ENCODE assay signal across 18 cellular contexts in the genomic region with DNA sequence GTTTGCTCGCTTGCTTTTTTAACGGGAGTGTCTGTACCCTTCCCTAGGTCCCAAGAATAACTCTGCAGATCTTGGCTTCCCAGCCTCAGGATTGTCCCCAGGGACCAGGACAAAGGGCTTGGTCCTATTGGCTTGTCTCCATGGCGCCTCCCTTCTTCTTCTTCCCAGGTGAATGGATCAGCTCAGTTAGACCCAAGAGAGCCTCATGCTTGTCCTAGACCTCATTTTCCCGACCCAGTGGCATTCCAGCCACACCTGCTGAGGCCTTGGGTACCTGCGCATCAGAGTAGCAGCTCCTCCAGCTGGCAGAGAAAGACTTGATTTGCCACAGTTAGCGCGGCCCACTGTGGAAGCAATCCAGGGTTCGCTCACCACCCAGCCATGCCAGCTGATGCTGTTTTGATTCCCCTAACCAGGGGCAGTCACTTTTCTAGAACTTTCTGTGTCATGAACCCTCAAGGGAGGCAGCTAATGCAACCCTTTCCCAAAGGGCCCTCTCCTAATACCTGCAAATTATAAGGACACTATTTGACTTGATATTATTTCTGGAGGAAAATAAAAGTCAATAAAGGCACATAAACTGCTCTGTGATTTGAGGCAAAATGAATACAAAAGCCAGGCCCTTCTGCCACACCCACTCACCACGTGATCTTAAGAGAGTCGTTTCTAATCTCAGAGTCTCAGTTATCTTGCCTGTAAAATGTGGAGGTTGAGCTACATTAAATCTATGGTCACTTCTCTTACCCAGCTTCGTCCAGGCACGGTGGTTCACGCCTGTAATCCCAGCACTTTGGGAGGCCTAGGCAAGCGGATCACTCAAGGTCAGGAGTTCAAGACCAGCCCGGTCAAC. TPM values are rescaled to one million over a fixed set of nuclear protein-coding genes. Genes with fewer than 3 reads are reported as not detected.
DNase-seq lines count a peak whose midpoint lies in the region; ATAC-seq and TF ChIP-seq lines count a peak whose summit lies in the region.
"Had no signal": no experiment of that assay in that cellular context is flagged by ENCODE, and none has a peak within 500 bp of the region (broad histone marks: within the 10 kb centered on the region; RNA-seq: fewer than 3 reads in every experiment).

No MANE protein-coding gene starts in this region.

- ATAC-seq in left cardiac atrium, result no peak
- ATAC-seq in naive thymus-derived CD4-positive, alpha-beta T cell, result no peak
- ATAC-seq: SK-N-SH treated with all-trans-retinoic acid at 6 μM for 48 hours had no signal

- peak overlapping the region; percentile 31 for H3K27ac ChIP-seq in left ventricle myocardium inferior (replicated peaks)
- H3K27ac ChIP-seq in esophagus squamous epithelium, result peak overlapping the region; percentile 30 to 77 (median 50)
- H3K27ac ChIP-seq in trophoblast cell (ENCODE audit: low read depth, low read length), result no peak overlapping the region
- no peak overlapping the region for H3K27ac ChIP-seq in naive thymus-derived CD4-positive, alpha-beta T cell (ENCODE audit: low read depth, low read length)
- peak overlapping the region in 1 of 2 donors; percentile 0 for H3K27ac ChIP-seq in ovary

- H3K4me2 ChIP-seq in trophoblast cell (ENCODE audit: low read length), result no peak overlapping the region

- no peak for TF ChIP-seq CTCF in left ventricle myocardium inferior (IDR thresholded peaks at IDR 0.05; ENCODE audit: borderline replicate concordance)
- peak in 1 of 6 experiments; percentile 0 for TF ChIP-seq CTCF in esophagus squamous epithelium (IDR thresholded peaks at IDR 0.05)
- TF ChIP-seq CTCF in ovary (IDR thresholded peaks at IDR 0.05), result no peak

- TF ChIP-seq POLR2A in esophagus squamous epithelium (IDR thresholded peaks at IDR 0.05) (no peak), ovary (IDR thresholded peaks at IDR 0.05) (no peak)

- WGBS in esophagus squamous epithelium, 2 donors, result 58 to 59% methylated on average over 13 to 15 of the region's 15 CpGs
- no CpG with 5 or more reads among the region's 15 CpGs for WGBS in trophoblast cell (ENCODE audit: extremely low coverage, insufficient coverage, insufficient read length)
- 75 to 78% (median 75%) methylated on average over 15 of the region's 15 CpGs for WGBS in ovary, 3 donors

- H3K27ac Mint-ChIP-seq in naive thymus-derived CD4-positive, alpha-beta T cell, result peak overlapping the region in 1 of 9 donors; percentile 46
- no peak overlapping the region for H3K27ac Mint-ChIP-seq in activated CD4-positive, alpha-beta memory T cell treated with anti-CD3 and anti-CD28 coated beads, Interleukin-2, amount 10 ng/mL, durations not matched to agents 7 days and 5 days

- TF ChIP-seq EP300 in ovary (IDR thresholded peaks at IDR 0.05), result no peak

- H3K4me1 Mint-ChIP-seq in naive thymus-derived CD4-positive, alpha-beta T cell, result peaks cover 0 to 7% (median 0%) of the 10 kb centered on the region in 7 donors
- peaks cover 9% of the 10 kb centered on the region for H3K4me1 Mint-ChIP-seq in activated CD4-positive, alpha-beta memory T cell treated with anti-CD3 and anti-CD28 coated beads, Interleukin-2, amount 10 ng/mL, durations not matched to agents 7 days and 5 days

- H3K36me3 ChIP-seq in left ventricle myocardium inferior (no peaks in the 10 kb centered on the region), esophagus squamous epithelium (no peaks in the 10 kb centered on the region), trophoblast cell (ENCODE audit: control insufficient read depth in 1 of 2, insufficient read depth in 2 of 2, low read length in 2 of 2) (no peaks in the 10 kb centered on the region), ovary (no peaks in the 10 kb centered on the region)
- H3K36me3 ChIP-seq in naive thymus-derived CD4-positive, alpha-beta T cell (ENCODE audit: control insufficient read depth in 2 of 3, insufficient read depth in 3 of 3, low read length in 3 of 3), result no peaks in the 10 kb centered on the region

- peaks cover 26% of the 10 kb centered on the region for H3K4me1 ChIP-seq in left ventricle myocardium inferior
- H3K4me1 ChIP-seq in esophagus squamous epithelium, result peaks cover 15 to 30% (median 16%) of the 10 kb centered on the region in 3 donors
- peaks cover 9% of the 10 kb centered on the region in 2 experiments for H3K4me1 ChIP-seq in trophoblast cell (ENCODE audit: control insufficient read depth in 1 of 2, insufficient read depth in 2 of 2, low read length in 2 of 2)
- peaks cover 8 to 10% of the 10 kb centered on the region in 2 donors for H3K4me1 ChIP-seq in naive thymus-derived CD4-positive, alpha-beta T cell (ENCODE audit: control insufficient read depth in 2 of 2, insufficient read depth in 2 of 2, low read length in 2 of 2)
- peaks cover 2% of the 10 kb centered on the region for H3K4me1 ChIP-seq in ovary (ENCODE audit: insufficient read depth)

- no peak overlapping the region for H4K12ac ChIP-seq in trophoblast cell (ENCODE audit: low read depth, low read length)

- no peak overlapping the region for H4K91ac ChIP-seq in trophoblast cell (ENCODE audit: low read depth, low read length)

- no peak overlapping the region for H4K8ac ChIP-seq in trophoblast cell (ENCODE audit: low read depth, low read length)

- no peaks in the 10 kb centered on the region for H3K79me2 ChIP-seq in trophoblast cell (ENCODE audit: control insufficient read depth, insufficient read depth, low read length, poor library complexity)

- H3K27me3 Mint-ChIP-seq in naive thymus-derived CD4-positive, alpha-beta T cell, result peaks cover 0 to 14% (median 0%) of the 10 kb centered on the region in 5 donors
- H3K27me3 Mint-ChIP-seq in activated CD4-positive, alpha-beta memory T cell treated with anti-CD3 and anti-CD28 coated beads, Interleukin-2, amount 10 ng/mL, durations not matched to agents 7 days and 5 days, result peaks cover 12% of the 10 kb centered on the region

- no peak overlapping the region for H3K4ac ChIP-seq in trophoblast cell (ENCODE audit: low read depth, low read length)

- H3K18ac ChIP-seq in trophoblast cell (ENCODE audit: low read length), result no peak overlapping the region

- H3K23ac ChIP-seq in trophoblast cell (ENCODE audit: low read length), result no peak overlapping the region

- CTCF ChIA-PET in naive thymus-derived CD4-positive, alpha-beta T cell (lab: Charles Lee), result interaction anchor here (1.7 to 2.0 kb wide), 2 partner anchors 105 to 115 kb away, joined by 5 to 7 read pairs; no protein-coding TSS in a partner anchor
- CTCF ChIA-PET in activated CD4-positive, alpha-beta memory T cell treated with anti-CD3 and anti-CD28 coated beads, Interleukin-2, amount 10 ng/mL, durations not matched to agents 7 days and 5 days (lab: Charles Lee), result interaction anchor here (0.6 to 8.5 kb wide), 7 partner anchors 12 to 222 kb away, joined by 3 to 128 read pairs (median 29); partner anchors contain the start of gene GPR142

- POLR2A ChIA-PET in naive thymus-derived CD4-positive, alpha-beta T cell (lab: Charles Lee), result interaction anchor here (0.7 to 1.0 kb wide), 2 partner anchors 57 to 83 kb away, joined by 3 to 4 read pairs; no protein-coding TSS in a partner anchor
- POLR2A ChIA-PET in activated CD4-positive, alpha-beta memory T cell treated with anti-CD3 and anti-CD28 coated beads, Interleukin-2, amount 10 ng/mL, durations not matched to agents 7 days and 5 days (lab: Charles Lee), result no interaction called here

- H2BK5ac ChIP-seq in trophoblast cell (ENCODE audit: low read depth, low read length, poor library complexity), result no peak overlapping the region

- H3K4me3 Mint-ChIP-seq in naive thymus-derived CD4-positive, alpha-beta T cell, result no peak overlapping the region
- no peak overlapping the region for H3K4me3 Mint-ChIP-seq in activated CD4-positive, alpha-beta memory T cell treated with anti-CD3 and anti-CD28 coated beads, Interleukin-2, amount 10 ng/mL, durations not matched to agents 7 days and 5 days
- H3K4me3 Mint-ChIP-seq: neural crest cell had no signal

- peak overlapping the region; percentile 53 for H3K9ac ChIP-seq in trophoblast cell (ENCODE audit: low read length)

- H3K4me3 ChIP-seq in left ventricle myocardium inferior (no peak overlapping the region), esophagus squamous epithelium (no peak overlapping the region), trophoblast cell (ENCODE audit: low read depth, low read length) (no peak overlapping the region), ovary (no peak overlapping the region)
- H3K4me3 ChIP-seq in naive thymus-derived CD4-positive, alpha-beta T cell (ENCODE audit: low read length), result no peak overlapping the region

- intact Hi-C loops in left ventricle myocardium inferior (cut with micrococcal nuclease) (no loop called here), left cardiac atrium (cut with DNase I) (no loop called here), esophagus squamous epithelium (cut with DNase I) (no loop called here), ovary (cut with DNase I) (no loop called here)
- intact Hi-C loops in naive thymus-derived CD4-positive, alpha-beta T cell (cut with micrococcal nuclease), result no loop called here

- H2AK5ac ChIP-seq in trophoblast cell (ENCODE audit: low read length), result no peak overlapping the region

- H3K36me3 Mint-ChIP-seq in naive thymus-derived CD4-positive, alpha-beta T cell, result no peaks in the 10 kb centered on the region
- no peaks in the 10 kb centered on the region for H3K36me3 Mint-ChIP-seq in activated CD4-positive, alpha-beta memory T cell treated with anti-CD3 and anti-CD28 coated beads, Interleukin-2, amount 10 ng/mL, durations not matched to agents 7 days and 5 days (ENCODE audit: low read depth)

- no peak overlapping the region for H2BK120ac ChIP-seq in trophoblast cell (ENCODE audit: insufficient read depth, low read length, poor library complexity)

- no peak overlapping the region for H2BK12ac ChIP-seq in trophoblast cell (ENCODE audit: low read length)

- H3K27me3 ChIP-seq in left ventricle myocardium inferior (ENCODE audit: low read depth), result no peaks in the 10 kb centered on the region
- H3K27me3 ChIP-seq in esophagus squamous epithelium, result peaks cover 0 to 29% (median 0%) of the 10 kb centered on the region in 4 donors
- no peaks in the 10 kb centered on the region for H3K27me3 ChIP-seq in trophoblast cell (ENCODE audit: insufficient read depth, low read length)
- H3K27me3 ChIP-seq in naive thymus-derived CD4-positive, alpha-beta T cell (ENCODE audit: control insufficient read depth in 2 of 2, insufficient read depth in 2 of 2, low read length in 2 of 2), result no peaks in the 10 kb centered on the region
- no peaks in the 10 kb centered on the region for H3K27me3 ChIP-seq in ovary

- H3K79me1 ChIP-seq in trophoblast cell (ENCODE audit: low read length), result no peaks in the 10 kb centered on the region

- H3K9me3 Mint-ChIP-seq in naive thymus-derived CD4-positive, alpha-beta T cell, result no peaks in the 10 kb centered on the region
- no peaks in the 10 kb centered on the region for H3K9me3 Mint-ChIP-seq in activated CD4-positive, alpha-beta memory T cell treated with anti-CD3 and anti-CD28 coated beads, Interleukin-2, amount 10 ng/mL, durations not matched to agents 7 days and 5 days
- H3K9me3 Mint-ChIP-seq: neural crest cell had no signal

- H2AFZ ChIP-seq in trophoblast cell (ENCODE audit: insufficient read depth, low read length, poor library complexity), result no peak overlapping the region

- DNase-seq in left ventricle myocardium inferior (no peak), left cardiac atrium (no peak), esophagus squamous epithelium (lab: John Stamatoyannopoulos, UW) (no peak), trophoblast cell (no peak), ovary (no peak), GM03348 (ENCODE audit: low spot score) (no peak)
- no peak for DNase-seq in naive thymus-derived CD4-positive, alpha-beta T cell
- DNase-seq in activated CD4-positive, alpha-beta memory T cell treated with anti-CD3 and anti-CD28 coated beads, Interleukin-2, amount 10 ng/mL, durations not matched to agents 7 days and 5 days, result no peak
- DNase-seq: activated CD4-positive, CD25-positive, alpha-beta regulatory T cell; activated naive CD4-positive, alpha-beta T cell treated with anti-CD3 and anti-CD28 coated beads, Interleukin-2, amount 50 U/mL, for 16 hours; activated T-cell treated with anti-CD3 and anti-CD28 coated beads, Interleukin-2, amount 50 U/mL, for 48 hours; DMS 273 treated with DMSO at 0.1 percent for 48 hours; stimulated activated CD4-positive, alpha-beta T cell treated with anti-CD3 and anti-CD28 coated beads, Interleukin-15, amount 100 ng/mL, for 24 hours had no signal

- no peaks in the 10 kb centered on the region for H3K9me3 ChIP-seq in left ventricle myocardium inferior (replicated peaks)
- no peaks in the 10 kb centered on the region for H3K9me3 ChIP-seq in esophagus squamous epithelium
- no peaks in the 10 kb centered on the region for H3K9me3 ChIP-seq in trophoblast cell (ENCODE audit: insufficient read depth, low read depth, low read length)
- no peaks in the 10 kb centered on the region for H3K9me3 ChIP-seq in naive thymus-derived CD4-positive, alpha-beta T cell (ENCODE audit: control insufficient read depth in 2 of 3, low read length in 3 of 3)
- H3K9me3 ChIP-seq in ovary, result no peaks in the 10 kb centered on the region

- H3K14ac ChIP-seq in trophoblast cell (ENCODE audit: low read length), result no peak overlapping the region

RNA-seq across cellular contexts. Expression of gene GPR142, which starts 13.9 kb away (rescaled TPM):
- total RNA-seq in left ventricle myocardium inferior (not detected), left cardiac atrium (under 1 TPM in 1 of 2 donors, not detected in 1; 0.15 TPM), esophagus squamous epithelium (under 1 TPM in 1 of 4 donors, not detected in 3; 0.38 TPM), ovary (under 1 TPM in 1 of 7 donors, not detected in 6; 0.25 TPM)
- polyA plus RNA-seq in trophoblast cell (2013), result not detected in 2 replicates
- total RNA-seq in naive thymus-derived CD4-positive, alpha-beta T cell, result not detected
- not detected for polyA plus RNA-seq in naive thymus-derived CD4-positive, alpha-beta T cell
- under 1 TPM in 1 of 2 donors, not detected in 1; 0.05 TPM for polyA plus RNA-seq in ovary
- under 1 TPM in 1 of 2 experiments, not detected in 1; 0.15 TPM for total RNA-seq in activated CD4-positive, alpha-beta memory T cell treated with anti-CD3 and anti-CD28 coated beads, Interleukin-2, amount 10 ng/mL, durations not matched to agents 7 days and 5 days
- total RNA-seq: astrocyte, chondrocyte, RPMI7951 had no signal

RNA-seq across cellular contexts. Expression of gene BTBD17, which starts 19.5 kb away (rescaled TPM):
- total RNA-seq in left ventricle myocardium inferior (not detected), left cardiac atrium (not detected), esophagus squamous epithelium (not detected), ovary (not detected)
- polyA plus RNA-seq in trophoblast cell (2013), result not detected in 2 replicates
- not detected for total RNA-seq in naive thymus-derived CD4-positive, alpha-beta T cell
- not detected for polyA plus RNA-seq in naive thymus-derived CD4-positive, alpha-beta T cell
- polyA plus RNA-seq in ovary, result not detected
- under 1 TPM in 1 of 2 experiments, not detected in 1; 0.18 TPM for total RNA-seq in activated CD4-positive, alpha-beta memory T cell treated with anti-CD3 and anti-CD28 coated beads, Interleukin-2, amount 10 ng/mL, durations not matched to agents 7 days and 5 days
- total RNA-seq: astrocyte, chondrocyte, RPMI7951 had no signal

RNA-seq across cellular contexts. Expression of gene GPRC5C, which starts 50.7 kb away (rescaled TPM):
- total RNA-seq in left ventricle myocardium inferior (32.0 TPM), left cardiac atrium (10 to 100 TPM; 24.2 to 25.9 TPM), esophagus squamous epithelium (10 to 100 TPM in 2 of 4 donors, 1 to 10 TPM in 2; 6.3 to 21.6 (median 11.7) TPM), ovary (100 to 1,000 TPM in 1 of 7 donors, 10 to 100 TPM in 6; 39.7 to 133 (median 63.9) TPM)
- polyA plus RNA-seq in trophoblast cell (2013), result 26.2 and 26.4 TPM in 2 replicates
- total RNA-seq in naive thymus-derived CD4-positive, alpha-beta T cell, result 1 to 10 TPM in 1 of 5 experiments, under 1 TPM in 2, not detected in 2; 0.13 to 1.9 (median 0.29) TPM
- polyA plus RNA-seq in naive thymus-derived CD4-positive, alpha-beta T cell, result not detected
- polyA plus RNA-seq in ovary, result 10 to 100 TPM in 1 of 2 donors, 1 to 10 TPM in 1; 3.7 to 59.1 TPM
- total RNA-seq in activated CD4-positive, alpha-beta memory T cell treated with anti-CD3 and anti-CD28 coated beads, Interleukin-2, amount 10 ng/mL, durations not matched to agents 7 days and 5 days, result 1 to 10 TPM in 1 of 2 experiments, under 1 TPM in 1; 0.68 to 1.2 TPM

RNA-seq across cellular contexts. Expression of gene KIF19, which starts 55.2 kb away (rescaled TPM):
- total RNA-seq in left ventricle myocardium inferior, result 0.08 TPM
- total RNA-seq in left cardiac atrium, result 1 to 10 TPM in 1 of 2 donors, under 1 TPM in 1; 0.62 to 1.6 TPM
- under 1 TPM in 2 of 4 donors, not detected in 2; 0.12 to 0.76 TPM for total RNA-seq in esophagus squamous epithelium
- polyA plus RNA-seq in trophoblast cell (2013), result not detected in 2 replicates
- total RNA-seq in naive thymus-derived CD4-positive, alpha-beta T cell, result 1 to 10 TPM in 1 of 5 experiments, under 1 TPM in 3, not detected in 1; 0.34 to 1.2 (median 0.47) TPM
- not detected for polyA plus RNA-seq in naive thymus-derived CD4-positive, alpha-beta T cell
- total RNA-seq in ovary, result 10 to 100 TPM in 1 of 7 donors, 1 to 10 TPM in 3, under 1 TPM in 2, not detected in 1; 0.33 to 15.0 (median 1.4) TPM
- polyA plus RNA-seq in ovary, result under 1 TPM in 1 of 2 donors, not detected in 1; 0.54 TPM
- 1 to 10 TPM; 3.5 to 3.8 TPM for total RNA-seq in activated CD4-positive, alpha-beta memory T cell treated with anti-CD3 and anti-CD28 coated beads, Interleukin-2, amount 10 ng/mL, durations not matched to agents 7 days and 5 days
- total RNA-seq: astrocyte, chondrocyte, RPMI7951 had no signal

Comparison
In these comparisons a context has a peak if more than half of its experiments do, and no peak if none do; other contexts are left out.
1. H3K27ac ChIP-seq: peak in left ventricle myocardium inferior (single experiment) and esophagus squamous epithelium (4 of 4); none in trophoblast cell (single experiment) and naive thymus-derived CD4-positive, alpha-beta T cell (single experiment).